ENCODE assay signal across 14 cellular contexts in the genomic region with DNA sequence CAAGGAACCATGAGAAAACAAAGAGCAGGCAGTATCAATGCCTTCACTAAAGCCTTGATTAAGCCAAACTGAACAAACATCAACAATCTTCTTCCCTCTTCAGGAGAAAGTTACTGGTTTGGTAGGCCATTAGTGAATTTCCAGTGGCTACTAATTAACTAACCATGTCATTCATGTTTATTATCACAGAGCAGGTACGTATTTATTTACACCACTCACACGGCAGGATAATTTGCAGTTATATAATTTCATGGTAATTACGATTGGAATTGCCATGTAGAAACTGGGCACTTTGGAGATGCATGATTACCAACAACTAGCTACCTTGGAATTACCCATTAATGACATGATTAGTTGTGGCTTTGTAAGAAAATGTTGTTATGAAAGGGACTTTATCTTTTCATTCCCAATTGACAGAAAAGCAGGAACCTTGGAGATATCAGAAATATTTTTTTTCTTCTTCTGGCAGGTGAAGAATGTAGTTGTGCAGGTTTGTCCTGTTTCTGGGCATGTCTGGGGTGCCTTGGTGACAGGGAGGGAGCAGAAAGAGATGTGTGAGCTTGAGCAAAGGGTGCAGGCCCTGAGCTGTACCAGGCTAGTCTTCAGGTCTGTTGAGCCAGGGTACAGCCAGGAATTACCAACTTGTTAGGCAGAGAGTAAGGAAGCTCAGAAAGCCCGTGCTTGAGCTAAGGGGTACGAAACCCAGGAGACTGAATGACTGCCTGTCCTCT.
DNase-seq lines count a peak whose midpoint lies in the region; ATAC-seq and TF ChIP-seq lines count a peak whose summit lies in the region.
"Had no signal": no experiment of that assay in that cellular context is flagged by ENCODE, and none has a peak within 500 bp of the region (broad histone marks: within the 10 kb centered on the region; RNA-seq: fewer than 3 reads in every experiment).

No MANE protein-coding gene starts in this region.

- H3K4me3 ChIP-seq in stomach smooth muscle (ENCODE audit: low read length in 2 of 2): no peak overlapping the region
- H3K4me3 ChIP-seq: GM12878, K562 had no signal

- no peak overlapping the region for H3K9ac ChIP-seq in stomach smooth muscle (ENCODE audit: low read length in 2 of 2)

- H3K27ac ChIP-seq in VCaP (peak overlapping the region; percentile 40), stomach smooth muscle (ENCODE audit: low read length) (peak overlapping the region; percentile 88)

- intact Hi-C loops in left colon (cut with DNase I, micrococcal nuclease): loop anchor here in 1 of 2 donors (5.0 kb wide), 1 partner anchor 336 kb away; no protein-coding TSS in a partner anchor

- H3K9me3 ChIP-seq in stomach smooth muscle (ENCODE audit: control insufficient read depth in 2 of 2, low read length in 2 of 2): no peaks in the 10 kb centered on the region
- H3K9me3 ChIP-seq: BE2C had no signal

- H3K27me3 ChIP-seq in stomach smooth muscle (ENCODE audit: control insufficient read depth in 1 of 2, insufficient read depth in 2 of 2, low read length in 2 of 2): no peaks in the 10 kb centered on the region
- H3K27me3 ChIP-seq: BE2C had no signal

- TF ChIP-seq CTCF in VCaP (conservative IDR thresholded peaks at IDR 0.05): no peak

- peak; percentile 37 for ATAC-seq in left colon
- ATAC-seq: GM12878, K562 had no signal

- peaks cover 30% of the 10 kb centered on the region for H3K4me1 ChIP-seq in stomach smooth muscle (ENCODE audit: control insufficient read depth, insufficient read depth, low read length)
- H3K4me1 ChIP-seq: BE2C had no signal

- DNase-seq in HT-29 (ENCODE audit: low spot score): peak; percentile 86
- no peak for DNase-seq in left colon
- no peak for DNase-seq in amygdala (lab: John Stamatoyannopoulos, UW)
- no peak for DNase-seq in DMS79 treated with DMSO at 0.1 percent for 48 hours (lab: John Stamatoyannopoulos, UW)
- DNase-seq in NCI-H774 (lab: John Stamatoyannopoulos, UW): no peak
- no peak for DNase-seq in LoVo (ENCODE audit: low spot score)
- DNase-seq: activated CD4-positive, alpha-beta T cell treated with anti-CD3 and anti-CD28 coated beads, Interleukin-2, amount 50 U/mL, for 48 hours; BE2C; NCI-H1694; T1000 had no signal

- H3K36me3 ChIP-seq in stomach smooth muscle (ENCODE audit: control insufficient read depth in 2 of 2, insufficient read depth in 2 of 2, low read length in 2 of 2): no peaks in the 10 kb centered on the region
- H3K36me3 ChIP-seq: BE2C had no signal
